Comparison of ENCODE assay signal across 8 cellular contexts in the genomic region with DNA sequence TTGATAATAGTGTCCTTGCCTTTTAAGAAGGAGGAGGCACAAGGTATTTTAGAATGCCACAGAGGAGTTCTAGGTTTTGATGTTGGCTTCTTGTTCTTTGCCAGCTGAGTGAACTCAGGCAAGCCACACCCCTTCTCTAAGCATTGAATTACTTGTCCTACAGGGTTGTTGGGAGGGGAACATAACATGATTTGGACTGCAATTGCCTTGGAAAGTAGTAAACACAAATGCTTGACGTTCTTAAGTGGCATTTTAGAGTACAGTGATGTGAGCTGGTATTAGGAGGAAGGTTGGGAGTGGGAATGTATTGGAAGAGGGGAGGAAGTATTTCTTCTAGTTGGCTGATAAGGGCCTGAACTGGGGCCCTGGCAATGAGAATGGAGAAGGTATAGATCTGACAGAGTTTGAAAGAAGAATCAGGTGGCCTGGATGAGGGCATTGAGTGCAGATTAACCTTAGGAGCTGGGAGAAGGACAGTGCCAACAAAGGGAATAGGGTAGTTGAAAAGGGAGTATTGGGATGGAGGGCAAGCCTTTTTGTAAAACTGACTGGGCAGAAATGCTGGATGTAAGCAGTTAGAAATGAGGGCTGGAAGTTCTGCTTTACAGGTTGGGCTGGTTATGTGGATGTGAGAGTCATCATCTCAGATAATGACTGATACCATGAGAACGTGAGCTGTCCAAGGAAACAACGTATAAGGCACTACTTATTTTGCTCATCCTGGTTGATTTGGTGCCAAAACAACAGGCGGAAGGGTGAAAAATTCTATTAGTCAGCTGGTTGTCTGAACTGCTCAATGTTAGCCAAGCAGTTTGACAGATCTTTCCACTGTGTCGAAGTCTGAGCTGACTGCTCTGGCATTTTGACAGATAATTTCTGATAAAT. TPM values are rescaled to one million over a fixed set of nuclear protein-coding genes. Genes with fewer than 3 reads are reported as not detected.
A peak's percentile ranks its signal among the peaks of the same experiment; 100 is the strongest.
DNase-seq lines count a peak whose midpoint lies in the region; ATAC-seq and TF ChIP-seq lines count a peak whose summit lies in the region.

No MANE protein-coding gene starts in this region.

- CTCF ChIA-PET in activated CD4-positive, alpha-beta T cell treated with anti-CD3 and anti-CD28 coated beads, Interleukin-2, amount 10 ng/mL, durations not matched to agents 7 days and 5 days (lab: Charles Lee), result interaction anchor here (0.6 to 1.9 kb wide), 4 partner anchors 12 to 126 kb away, joined by 3 to 6 read pairs (median 3); partner anchors contain the start of gene KAT2B

- H3K9me3 Mint-ChIP-seq in activated CD4-positive, alpha-beta T cell treated with anti-CD3 and anti-CD28 coated beads, Interleukin-2, amount 10 ng/mL, durations not matched to agents 7 days and 5 days, result peaks cover 3% of the 10 kb centered on the region

- H3K27me3 Mint-ChIP-seq in activated CD4-positive, alpha-beta T cell treated with anti-CD3 and anti-CD28 coated beads, Interleukin-2, amount 10 ng/mL, durations not matched to agents 7 days and 5 days, result no peaks in the 10 kb centered on the region

- H3K4me1 Mint-ChIP-seq in activated CD4-positive, alpha-beta T cell treated with anti-CD3 and anti-CD28 coated beads, Interleukin-2, amount 10 ng/mL, durations not matched to agents 7 days and 5 days, result peaks cover 34% of the 10 kb centered on the region

- H3K4me3 Mint-ChIP-seq in activated CD4-positive, alpha-beta T cell treated with anti-CD3 and anti-CD28 coated beads, Interleukin-2, amount 10 ng/mL, durations not matched to agents 7 days and 5 days, result no peak overlapping the region

- H3K4me3 ChIP-seq in GM06990 (replicated peaks; ENCODE audit: low read depth, low read length), result no peak overlapping the region

- ATAC-seq in HG02571 (IDR thresholded peaks at IDR 0.05; ENCODE audit: unreplicated experiment) (peak; percentile 45), left ventricle myocardium superior (peak; percentile 60), GM19455 (IDR thresholded peaks at IDR 0.05; ENCODE audit: unreplicated experiment) (no peak)

- DNase-seq in GM06990 (ENCODE audit: extremely low read depth, insufficient read length), result peak; percentile 43
- DNase-seq in SW 1271 (lab: John Stamatoyannopoulos, UW), result peak; percentile 23 to 53
- no peak for DNase-seq in left ventricle myocardium superior
- no peak for DNase-seq in OCI-M1 (lab: John Stamatoyannopoulos, UW)
- no peak for DNase-seq in activated CD4-positive, alpha-beta T cell treated with anti-CD3 and anti-CD28 coated beads, Interleukin-2, amount 10 ng/mL, durations not matched to agents 7 days and 5 days

- no peak for TF ChIP-seq CTCF in GM06990 (IDR thresholded peaks at IDR 0.05; ENCODE audit: insufficient read depth, low read length, poor library complexity, severe bottlenecking)

- intact Hi-C loops in left ventricle myocardium superior (cut with micrococcal nuclease), result no loop called here

- H3K36me3 Mint-ChIP-seq in activated CD4-positive, alpha-beta T cell treated with anti-CD3 and anti-CD28 coated beads, Interleukin-2, amount 10 ng/mL, durations not matched to agents 7 days and 5 days (ENCODE audit: low read depth), result peaks cover 20% of the 10 kb centered on the region

- H3K27me3 ChIP-seq in GM06990 (replicated peaks; ENCODE audit: control insufficient read depth, insufficient read depth, low read length), result no peaks in the 10 kb centered on the region

- H3K36me3 ChIP-seq in GM06990 (ENCODE audit: control insufficient read depth, insufficient read depth, low read length), result no peaks in the 10 kb centered on the region

- POLR2A ChIA-PET in activated CD4-positive, alpha-beta T cell treated with anti-CD3 and anti-CD28 coated beads, Interleukin-2, amount 10 ng/mL, durations not matched to agents 7 days and 5 days (lab: Charles Lee), result no interaction called here

- H3K27ac Mint-ChIP-seq in activated CD4-positive, alpha-beta T cell treated with anti-CD3 and anti-CD28 coated beads, Interleukin-2, amount 10 ng/mL, durations not matched to agents 7 days and 5 days, result no peak overlapping the region

- H3K27ac ChIP-seq in temporal lobe (ENCODE audit: low read depth, low read length), result peak overlapping the region; percentile 48

RNA-seq across cellular contexts. Expression of gene KAT2B, which starts 16.7 kb away (rescaled TPM):
- total RNA-seq in left ventricle myocardium superior (111 TPM), temporal lobe (14.5 TPM)
- total RNA-seq in activated CD4-positive, alpha-beta T cell treated with anti-CD3 and anti-CD28 coated beads, Interleukin-2, amount 10 ng/mL, durations not matched to agents 7 days and 5 days, result 10 to 100 TPM; 84.5 to 91.3 TPM

RNA-seq across cellular contexts. Expression of gene PP2D1, which starts 44.9 kb away (rescaled TPM):
- not detected for total RNA-seq in left ventricle myocardium superior
- total RNA-seq in temporal lobe, result not detected
- total RNA-seq in activated CD4-positive, alpha-beta T cell treated with anti-CD3 and anti-CD28 coated beads, Interleukin-2, amount 10 ng/mL, durations not matched to agents 7 days and 5 days, result not detected

Comparison
In these comparisons a context has a peak if more than half of its experiments do, and no peak if none do; other contexts are left out.
1. DNase-seq: peak in GM06990 (single experiment) and SW 1271 (2 of 2); none in left ventricle myocardium superior (single experiment), OCI-M1 (single experiment) and activated CD4-positive, alpha-beta T cell treated with anti-CD3 and anti-CD28 coated beads, Interleukin-2, amount 10 ng/mL, durations not matched to agents 7 days and 5 days (single experiment).